Comparison of ENCODE assay signal across 1 cellular context in the genomic region with DNA sequence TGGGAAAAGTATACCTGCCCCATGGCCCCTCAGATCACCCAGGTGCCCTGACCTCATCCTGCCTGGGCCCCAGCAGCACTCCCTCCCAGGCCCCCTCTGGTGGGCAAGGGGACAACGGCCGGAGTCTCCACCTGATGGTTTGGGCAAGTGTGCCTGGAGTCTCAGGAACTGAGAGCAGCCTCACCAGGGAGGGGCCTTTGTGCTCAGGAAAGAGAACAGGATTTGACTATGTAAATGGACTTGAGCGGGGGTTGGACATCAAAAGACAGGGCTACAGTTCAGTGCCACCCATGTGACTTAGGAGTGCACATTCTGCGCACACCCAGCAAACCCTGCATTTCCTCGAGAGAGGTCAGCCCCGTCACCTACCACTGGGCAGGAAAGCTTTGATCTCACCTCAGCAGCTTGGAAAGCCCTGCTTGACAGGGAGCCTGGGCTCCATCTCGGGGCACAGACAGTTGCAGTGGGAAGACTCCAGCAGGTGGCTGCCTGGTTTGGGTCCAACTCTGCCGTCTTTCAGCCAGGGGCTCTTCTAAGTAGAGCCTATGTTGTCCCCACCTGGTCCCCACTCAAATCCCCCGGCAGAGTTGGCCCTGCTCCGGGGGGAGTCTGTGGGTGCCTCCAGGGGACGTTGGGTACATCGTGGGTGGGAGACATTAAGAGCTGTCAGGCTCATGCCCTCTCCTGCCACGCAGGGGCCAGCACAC.
TF ChIP-seq lines count a peak whose summit lies in the region.

No MANE protein-coding gene starts in this region.

TF ChIP-seq in HepG2, 621 proteins besides CTCF, POLR2A, EP300 and RAD21 (continued from another document and continues in another):
- TF ChIP-seq, protein P1, sequence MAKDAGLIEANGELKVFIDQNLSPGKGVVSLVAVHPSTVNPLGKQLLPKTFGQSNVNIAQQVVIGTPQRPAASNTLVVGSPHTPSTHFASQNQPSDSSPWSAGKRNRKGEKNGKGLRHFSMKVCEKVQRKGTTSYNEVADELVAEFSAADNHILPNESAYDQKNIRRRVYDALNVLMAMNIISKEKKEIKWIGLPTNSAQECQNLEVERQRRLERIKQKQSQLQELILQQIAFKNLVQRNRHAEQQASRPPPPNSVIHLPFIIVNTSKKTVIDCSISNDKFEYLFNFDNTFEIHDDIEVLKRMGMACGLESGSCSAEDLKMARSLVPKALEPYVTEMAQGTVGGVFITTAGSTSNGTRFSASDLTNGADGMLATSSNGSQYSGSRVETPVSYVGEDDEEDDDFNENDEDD (CRISPR knock-in tag; IDR thresholded peaks at IDR 0.05; ENCODE audit: borderline replicate concordance), result peak; percentile 86; the same call in 1 of the 2 replicates
- TF ChIP-seq, protein P2, sequence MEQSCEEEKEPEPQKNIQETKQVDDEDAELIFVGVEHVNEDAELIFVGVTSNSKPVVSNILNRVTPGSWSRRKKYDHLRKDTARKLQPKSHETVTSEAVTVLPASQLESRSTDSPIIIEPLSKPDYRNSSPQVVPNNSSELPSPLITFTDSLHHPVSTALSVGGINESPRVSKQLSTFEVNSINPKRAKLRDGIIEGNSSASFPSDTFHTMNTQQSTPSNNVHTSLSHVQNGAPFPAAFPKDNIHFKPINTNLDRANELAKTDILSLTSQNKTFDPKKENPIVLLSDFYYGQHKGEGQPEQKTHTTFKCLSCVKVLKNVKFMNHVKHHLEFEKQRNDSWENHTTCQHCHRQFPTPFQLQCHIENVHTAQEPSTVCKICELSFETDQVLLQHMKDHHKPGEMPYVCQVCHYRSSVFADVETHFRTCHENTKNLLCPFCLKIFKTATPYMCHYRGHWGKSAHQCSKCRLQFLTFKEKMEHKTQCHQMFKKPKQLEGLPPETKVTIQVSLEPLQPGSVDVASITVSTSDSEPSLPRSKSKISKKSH (CRISPR knock-in tag; IDR thresholded peaks at IDR 0.05; ENCODE audit: borderline replicate concordance), result no peak; the same call in 1 of the 2 replicates
- TF ChIP-seq ZNF749 (CRISPR knock-in tag; IDR thresholded peaks at IDR 0.05; ENCODE audit: borderline replicate concordance) (peak; percentile 76), ZNF33B (CRISPR knock-in tag; IDR thresholded peaks at IDR 0.05) (0 out of 2 replicates have a peak, but pooled peaks have one; percentile 51), ZFYVE20 (CRISPR knock-in tag; IDR thresholded peaks at IDR 0.05; ENCODE audit: borderline replicate concordance, low read depth) (no peak), HOXA7 (CRISPR knock-in tag; IDR thresholded peaks at IDR 0.05) (no peak), KDM5A (IDR thresholded peaks at IDR 0.05; ENCODE audit: borderline replicate concordance, low read length) (no peak), ZNF761 (CRISPR knock-in tag; conservative IDR thresholded peaks at IDR 0.05) (peak; percentile 77; the same call in 1 of the 2 replicates), PHF20 (CRISPR knock-in tag; IDR thresholded peaks at IDR 0.05) (no peak; the same call in 1 of the 2 replicates), ZBTB7A (CRISPR knock-in tag; IDR thresholded peaks at IDR 0.05) (peak; percentile 70), CAMTA2 (CRISPR knock-in tag; IDR thresholded peaks at IDR 0.05; ENCODE audit: borderline replicate concordance) (no peak), ZNF263 (CRISPR knock-in tag; IDR thresholded peaks at IDR 0.05) (peak; percentile 46; the same call in 1 of the 2 replicates), ZSCAN9 (CRISPR knock-in tag; IDR thresholded peaks at IDR 0.05; ENCODE audit: borderline replicate concordance) (peak; percentile 85), ZNF672 (CRISPR knock-in tag; IDR thresholded peaks at IDR 0.05) (no peak), ZNF720 (CRISPR knock-in tag; IDR thresholded peaks at IDR 0.05) (0 out of 2 replicates have a peak, but pooled peaks have one; percentile 32), FOSL1 (CRISPR knock-in tag; IDR thresholded peaks at IDR 0.05; ENCODE audit: borderline replicate concordance) (no peak), PHF21A (CRISPR knock-in tag; IDR thresholded peaks at IDR 0.05) (peak; percentile 95), ZNF17 (CRISPR knock-in tag; IDR thresholded peaks at IDR 0.05) (no peak; the same call in 1 of the 2 replicates), GABPA (IDR thresholded peaks at IDR 0.05; ENCODE audit: low read depth, low read length) (no peak), GABPA (CRISPR knock-in tag; IDR thresholded peaks at IDR 0.05; ENCODE audit: low read depth) (peak; percentile 20; the same call in 1 of the 2 replicates), MIXL1 (CRISPR knock-in tag; IDR thresholded peaks at IDR 0.05) (no peak), MBD4 (IDR thresholded peaks at IDR 0.05; ENCODE audit: borderline replicate concordance, low read length) (no peak), ERF (CRISPR knock-in tag; IDR thresholded peaks at IDR 0.05) (peak; percentile 99), IKZF1 (IDR thresholded peaks at IDR 0.05) (no peak), GFI1 (CRISPR knock-in tag; IDR thresholded peaks at IDR 0.05; ENCODE audit: borderline replicate concordance) (peak; percentile 94), ZSCAN21 (CRISPR knock-in tag; IDR thresholded peaks at IDR 0.05; ENCODE audit: borderline replicate concordance) (peak; percentile 81), MBNL3 (CRISPR knock-in tag; conservative IDR thresholded peaks at IDR 0.05) (no peak), ZNF780A (CRISPR knock-in tag; IDR thresholded peaks at IDR 0.05) (no peak)
- TF ChIP-seq, protein P3, sequence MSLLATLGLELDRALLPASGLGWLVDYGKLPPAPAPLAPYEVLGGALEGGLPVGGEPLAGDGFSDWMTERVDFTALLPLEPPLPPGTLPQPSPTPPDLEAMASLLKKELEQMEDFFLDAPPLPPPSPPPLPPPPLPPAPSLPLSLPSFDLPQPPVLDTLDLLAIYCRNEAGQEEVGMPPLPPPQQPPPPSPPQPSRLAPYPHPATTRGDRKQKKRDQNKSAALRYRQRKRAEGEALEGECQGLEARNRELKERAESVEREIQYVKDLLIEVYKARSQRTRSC (CRISPR knock-in tag; IDR thresholded peaks at IDR 0.05; ENCODE audit: low read depth), result no peak
- TF ChIP-seq, protein P4, sequence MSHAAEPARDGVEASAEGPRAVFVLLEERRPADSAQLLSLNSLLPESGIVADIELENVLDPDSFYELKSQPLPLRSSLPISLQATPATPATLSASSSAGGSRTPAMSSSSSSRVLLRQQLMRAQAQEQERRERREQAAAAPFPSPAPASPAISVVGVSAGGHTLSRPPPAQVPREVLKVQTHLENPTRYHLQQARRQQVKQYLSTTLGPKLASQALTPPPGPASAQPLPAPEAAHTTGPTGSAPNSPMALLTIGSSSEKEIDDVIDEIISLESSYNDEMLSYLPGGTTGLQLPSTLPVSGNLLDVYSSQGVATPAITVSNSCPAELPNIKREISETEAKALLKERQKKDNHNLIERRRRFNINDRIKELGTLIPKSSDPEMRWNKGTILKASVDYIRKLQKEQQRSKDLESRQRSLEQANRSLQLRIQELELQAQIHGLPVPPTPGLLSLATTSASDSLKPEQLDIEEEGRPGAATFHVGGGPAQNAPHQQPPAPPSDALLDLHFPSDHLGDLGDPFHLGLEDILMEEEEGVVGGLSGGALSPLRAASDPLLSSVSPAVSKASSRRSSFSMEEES (CRISPR knock-in tag; IDR thresholded peaks at IDR 0.05), result peak; percentile 98
- TF ChIP-seq, protein P5, sequence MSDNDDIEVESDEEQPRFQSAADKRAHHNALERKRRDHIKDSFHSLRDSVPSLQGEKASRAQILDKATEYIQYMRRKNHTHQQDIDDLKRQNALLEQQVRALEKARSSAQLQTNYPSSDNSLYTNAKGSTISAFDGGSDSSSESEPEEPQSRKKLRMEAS (IDR thresholded peaks at IDR 0.05), result peak; percentile 95
- TF ChIP-seq, protein P6, sequence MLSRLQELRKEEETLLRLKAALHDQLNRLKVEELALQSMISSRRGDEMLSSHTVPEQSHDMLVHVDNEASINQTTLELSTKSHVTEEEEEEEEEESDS (CRISPR knock-in tag; IDR thresholded peaks at IDR 0.05; ENCODE audit: borderline replicate concordance), result peak; percentile 89; the same call in 1 of the 2 replicates
- TF ChIP-seq, protein P7, sequence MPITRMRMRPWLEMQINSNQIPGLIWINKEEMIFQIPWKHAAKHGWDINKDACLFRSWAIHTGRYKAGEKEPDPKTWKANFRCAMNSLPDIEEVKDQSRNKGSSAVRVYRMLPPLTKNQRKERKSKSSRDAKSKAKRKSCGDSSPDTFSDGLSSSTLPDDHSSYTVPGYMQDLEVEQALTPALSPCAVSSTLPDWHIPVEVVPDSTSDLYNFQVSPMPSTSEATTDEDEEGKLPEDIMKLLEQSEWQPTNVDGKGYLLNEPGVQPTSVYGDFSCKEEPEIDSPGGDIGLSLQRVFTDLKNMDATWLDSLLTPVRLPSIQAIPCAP (CRISPR knock-in tag; IDR thresholded peaks at IDR 0.05; ENCODE audit: low read depth), result no peak
- TF ChIP-seq, protein P8, sequence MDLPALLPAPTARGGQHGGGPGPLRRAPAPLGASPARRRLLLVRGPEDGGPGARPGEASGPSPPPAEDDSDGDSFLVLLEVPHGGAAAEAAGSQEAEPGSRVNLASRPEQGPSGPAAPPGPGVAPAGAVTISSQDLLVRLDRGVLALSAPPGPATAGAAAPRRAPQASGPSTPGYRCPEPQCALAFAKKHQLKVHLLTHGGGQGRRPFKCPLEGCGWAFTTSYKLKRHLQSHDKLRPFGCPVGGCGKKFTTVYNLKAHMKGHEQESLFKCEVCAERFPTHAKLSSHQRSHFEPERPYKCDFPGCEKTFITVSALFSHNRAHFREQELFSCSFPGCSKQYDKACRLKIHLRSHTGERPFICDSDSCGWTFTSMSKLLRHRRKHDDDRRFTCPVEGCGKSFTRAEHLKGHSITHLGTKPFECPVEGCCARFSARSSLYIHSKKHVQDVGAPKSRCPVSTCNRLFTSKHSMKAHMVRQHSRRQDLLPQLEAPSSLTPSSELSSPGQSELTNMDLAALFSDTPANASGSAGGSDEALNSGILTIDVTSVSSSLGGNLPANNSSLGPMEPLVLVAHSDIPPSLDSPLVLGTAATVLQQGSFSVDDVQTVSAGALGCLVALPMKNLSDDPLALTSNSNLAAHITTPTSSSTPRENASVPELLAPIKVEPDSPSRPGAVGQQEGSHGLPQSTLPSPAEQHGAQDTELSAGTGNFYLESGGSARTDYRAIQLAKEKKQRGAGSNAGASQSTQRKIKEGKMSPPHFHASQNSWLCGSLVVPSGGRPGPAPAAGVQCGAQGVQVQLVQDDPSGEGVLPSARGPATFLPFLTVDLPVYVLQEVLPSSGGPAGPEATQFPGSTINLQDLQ (CRISPR knock-in tag; IDR thresholded peaks at IDR 0.05), result peak; percentile 68; the same call in 1 of the 2 replicates
- TF ChIP-seq, protein P9, sequence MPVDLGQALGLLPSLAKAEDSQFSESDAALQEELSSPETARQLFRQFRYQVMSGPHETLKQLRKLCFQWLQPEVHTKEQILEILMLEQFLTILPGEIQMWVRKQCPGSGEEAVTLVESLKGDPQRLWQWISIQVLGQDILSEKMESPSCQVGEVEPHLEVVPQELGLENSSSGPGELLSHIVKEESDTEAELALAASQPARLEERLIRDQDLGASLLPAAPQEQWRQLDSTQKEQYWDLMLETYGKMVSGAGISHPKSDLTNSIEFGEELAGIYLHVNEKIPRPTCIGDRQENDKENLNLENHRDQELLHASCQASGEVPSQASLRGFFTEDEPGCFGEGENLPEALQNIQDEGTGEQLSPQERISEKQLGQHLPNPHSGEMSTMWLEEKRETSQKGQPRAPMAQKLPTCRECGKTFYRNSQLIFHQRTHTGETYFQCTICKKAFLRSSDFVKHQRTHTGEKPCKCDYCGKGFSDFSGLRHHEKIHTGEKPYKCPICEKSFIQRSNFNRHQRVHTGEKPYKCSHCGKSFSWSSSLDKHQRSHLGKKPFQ (CRISPR knock-in tag; IDR thresholded peaks at IDR 0.05; ENCODE audit: insufficient replicate concordance), result peak; percentile 95
- TF ChIP-seq, protein P10, sequence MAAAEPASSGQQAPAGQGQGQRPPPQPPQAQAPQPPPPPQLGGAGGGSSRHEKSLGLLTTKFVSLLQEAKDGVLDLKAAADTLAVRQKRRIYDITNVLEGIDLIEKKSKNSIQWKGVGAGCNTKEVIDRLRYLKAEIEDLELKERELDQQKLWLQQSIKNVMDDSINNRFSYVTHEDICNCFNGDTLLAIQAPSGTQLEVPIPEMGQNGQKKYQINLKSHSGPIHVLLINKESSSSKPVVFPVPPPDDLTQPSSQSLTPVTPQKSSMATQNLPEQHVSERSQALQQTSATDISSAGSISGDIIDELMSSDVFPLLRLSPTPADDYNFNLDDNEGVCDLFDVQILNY (CRISPR knock-in tag; conservative IDR thresholded peaks at IDR 0.05), result no peak
- TF ChIP-seq, protein P11, sequence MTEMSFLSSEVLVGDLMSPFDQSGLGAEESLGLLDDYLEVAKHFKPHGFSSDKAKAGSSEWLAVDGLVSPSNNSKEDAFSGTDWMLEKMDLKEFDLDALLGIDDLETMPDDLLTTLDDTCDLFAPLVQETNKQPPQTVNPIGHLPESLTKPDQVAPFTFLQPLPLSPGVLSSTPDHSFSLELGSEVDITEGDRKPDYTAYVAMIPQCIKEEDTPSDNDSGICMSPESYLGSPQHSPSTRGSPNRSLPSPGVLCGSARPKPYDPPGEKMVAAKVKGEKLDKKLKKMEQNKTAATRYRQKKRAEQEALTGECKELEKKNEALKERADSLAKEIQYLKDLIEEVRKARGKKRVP (CRISPR knock-in tag; IDR thresholded peaks at IDR 0.05), result no peak; a peak in 2 of 4 replicates
- TF ChIP-seq, protein P12, sequence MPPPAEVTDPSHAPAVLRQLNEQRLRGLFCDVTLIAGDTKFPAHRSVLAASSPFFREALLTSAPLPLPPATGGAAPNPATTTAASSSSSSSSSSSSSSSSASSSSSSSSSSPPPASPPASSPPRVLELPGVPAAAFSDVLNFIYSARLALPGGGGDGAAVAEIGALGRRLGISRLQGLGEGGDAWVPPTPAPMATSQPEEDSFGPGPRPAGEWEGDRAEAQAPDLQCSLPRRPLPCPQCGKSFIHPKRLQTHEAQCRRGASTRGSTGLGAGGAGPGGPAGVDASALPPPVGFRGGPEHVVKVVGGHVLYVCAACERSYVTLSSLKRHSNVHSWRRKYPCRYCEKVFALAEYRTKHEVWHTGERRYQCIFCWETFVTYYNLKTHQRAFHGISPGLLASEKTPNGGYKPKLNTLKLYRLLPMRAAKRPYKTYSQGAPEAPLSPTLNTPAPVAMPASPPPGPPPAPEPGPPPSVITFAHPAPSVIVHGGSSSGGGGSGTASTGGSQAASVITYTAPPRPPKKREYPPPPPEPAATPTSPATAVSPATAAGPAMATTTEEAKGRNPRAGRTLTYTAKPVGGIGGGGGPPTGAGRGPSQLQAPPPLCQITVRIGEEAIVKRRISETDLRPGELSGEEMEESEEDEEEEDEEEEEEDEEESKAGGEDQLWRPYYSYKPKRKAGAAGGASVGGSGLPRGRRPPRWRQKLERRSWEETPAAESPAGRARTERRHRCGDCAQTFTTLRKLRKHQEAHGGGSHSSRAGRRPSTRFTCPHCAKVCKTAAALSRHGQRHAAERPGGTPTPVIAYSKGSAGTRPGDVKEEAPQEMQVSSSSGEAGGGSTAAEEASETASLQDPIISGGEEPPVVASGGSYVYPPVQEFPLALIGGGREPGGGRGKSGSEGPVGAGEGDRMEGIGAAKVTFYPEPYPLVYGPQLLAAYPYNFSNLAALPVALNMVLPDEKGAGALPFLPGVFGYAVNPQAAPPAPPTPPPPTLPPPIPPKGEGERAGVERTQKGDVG (CRISPR knock-in tag; IDR thresholded peaks at IDR 0.05; ENCODE audit: borderline replicate concordance), result peak; percentile 96
